In the genomic region with DNA sequence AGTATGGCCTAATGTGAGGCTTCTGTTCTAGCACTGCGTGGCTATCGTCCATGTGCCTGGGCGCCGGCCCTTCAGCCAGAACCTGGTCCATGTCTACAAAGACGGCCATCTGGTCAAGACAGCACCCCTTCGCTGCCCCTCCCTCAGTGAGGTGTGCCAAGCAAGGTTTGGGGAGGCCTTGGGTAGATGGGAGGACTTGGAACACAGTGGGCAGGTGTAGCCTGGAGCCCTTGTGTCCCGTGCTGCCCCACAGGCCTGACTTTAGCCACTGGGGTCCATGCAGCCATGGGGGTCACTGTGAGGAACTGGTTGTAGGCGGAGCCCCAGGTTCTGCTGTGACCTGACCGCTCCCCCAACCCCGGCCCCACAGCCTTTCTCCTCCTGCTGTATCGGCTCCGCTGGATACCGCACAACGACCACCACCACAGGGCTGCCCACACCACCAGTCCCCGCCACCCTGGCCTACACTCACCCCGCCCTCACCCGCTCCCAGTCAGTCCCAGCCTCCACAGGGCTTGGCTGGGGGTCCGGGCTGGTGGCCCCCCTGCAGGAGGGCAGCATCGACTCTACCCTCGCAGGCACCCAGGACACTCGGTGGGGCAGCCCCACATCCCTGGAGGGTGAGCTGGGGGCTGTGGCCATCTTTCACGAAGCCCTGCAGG, we compare ENCODE assay signal across 14 cellular contexts. TPM values are rescaled to one million over a fixed set of nuclear protein-coding genes. Genes with fewer than 3 reads are reported as not detected.
DNase-seq lines count a peak whose midpoint lies in the region; ATAC-seq, FAIRE-seq and TF ChIP-seq lines count a peak whose summit lies in the region.
"Had no signal": no experiment of that assay in that cellular context is flagged by ENCODE, and none has a peak within 500 bp of the region (broad histone marks: within the 10 kb centered on the region; RNA-seq: fewer than 3 reads in every experiment).

No MANE protein-coding gene starts in this region.

- FAIRE-seq in HepG2 (lab: Jason Lieb, UNC), result no peak

- no peaks in the 10 kb centered on the region for H4K20me1 ChIP-seq in HepG2 (ENCODE audit: insufficient read depth, low read length)

- no peak overlapping the region for H2AFZ ChIP-seq in HepG2 (ENCODE audit: low read length)

- CTCF ChIA-PET in RWPE1 (lab: Yijun Ruan, JAX) (no interaction called here), HepG2 (lab: Yijun Ruan, JAX; ENCODE audit: low intra/inter-chr PET ratio, low total read pairs) (no interaction called here)

- 94% methylated on average over 21 to 22 of the region's 22 CpGs for WGBS in heart right ventricle, 2 donors
- 96% methylated on average over 5 of the region's 22 CpGs for WGBS in HepG2 (ENCODE audit: low lambda C conversion rate)
- 93 to 95% (median 94%) methylated on average over 17 to 22 of the region's 22 CpGs for WGBS in spleen, 5 donors

- ATAC-seq in Right ventricle myocardium superior (ENCODE audit: poor library complexity) (no peak), heart right ventricle (no peak), HepG2 (no peak), upper lobe of right lung (no peak)

- intact Hi-C loops in Right ventricle myocardium superior (cut with DNase I) (loop anchor here (2.0 kb wide), 1 partner anchor 73 kb away; no protein-coding TSS in a partner anchor), heart right ventricle (cut with DNase I) (loop anchor here in 7 of 10 donors (2.0 to 10.0 kb wide), 4 partner anchors 71 to 291 kb away; a partner anchor contains a TSS), HepG2 (cut with micrococcal nuclease; ENCODE audit: unreplicated experiment) (no loop called here), spleen (cut with DNase I; ENCODE audit: low total_unique reads) (no loop called here), upper lobe of right lung (cut with DNase I) (loop anchor here (5.0 kb wide), 1 partner anchor 74 kb away; no protein-coding TSS in a partner anchor)

- H3K4me1 ChIP-seq in heart right ventricle, result peaks cover 0 to 20% (median 0%) of the 10 kb centered on the region in 9 donors
- H3K4me1 ChIP-seq in HepG2 (ENCODE audit: insufficient read depth, low read length), result peaks cover 12% of the 10 kb centered on the region
- peaks cover 10 to 83% (median 39%) of the 10 kb centered on the region in 6 donors for H3K4me1 ChIP-seq in spleen
- H3K4me1 ChIP-seq in upper lobe of right lung, result peaks cover 3% of the 10 kb centered on the region

- H3K27ac ChIP-seq in heart right ventricle (no peak overlapping the region), RWPE1 (peak overlapping the region; percentile 36), HepG2 (ENCODE audit: extremely low read length, insufficient read depth, low read length) (no peak overlapping the region), spleen (peak overlapping the region in 3 of 8 donors; percentile 23 to 55 (median 40)), upper lobe of right lung (no peak overlapping the region)
- H3K27ac ChIP-seq: SJSA1 had no signal

- in situ Hi-C loops in HepG2 (cut with HindIII; ENCODE audit: extremely low pct_ligation_motif_present, low pct_unique_long_range_greater_than_20kb), result no loop called here

- no peak overlapping the region for H3K4me2 ChIP-seq in HepG2 (ENCODE audit: low read depth, low read length)

- DNase-seq in Right ventricle myocardium superior (peak; percentile 27), heart right ventricle (no peak), RWPE1 (ENCODE audit: low spot score) (no peak), HepG2 (ENCODE audit: low spot score) (no peak), spleen (peak; percentile 74), DMS53 treated with DMSO at 0.1 percent for 48 hours (lab: John Stamatoyannopoulos, UW; ENCODE audit: unreplicated experiment) (no peak), HuH-7.5 (ENCODE audit: low spot score) (no peak), upper lobe of right lung (no peak)
- DNase-seq: C1 segment of cervical spinal cord, NCI-H1417, NCI-H187 treated with DMSO at 0.1 percent for 48 hours, NCI-H446, NCI-H69 had no signal

- no peak for TF ChIP-seq POLR2A in HepG2 (IDR thresholded peaks at IDR 0.05; ENCODE audit: insufficient read depth in 1 of 2, low read depth in 2 of 2, low read length in 2 of 2)
- no peak for TF ChIP-seq POLR2A in spleen (IDR thresholded peaks at IDR 0.05)

- no peaks in the 10 kb centered on the region for H3K9me3 ChIP-seq in heart right ventricle
- no peaks in the 10 kb centered on the region for H3K9me3 ChIP-seq in HepG2 (ENCODE audit: low read length)
- H3K9me3 ChIP-seq in spleen, result no peaks in the 10 kb centered on the region
- H3K9me3 ChIP-seq in upper lobe of right lung, result no peaks in the 10 kb centered on the region
- H3K9me3 ChIP-seq: SJSA1 had no signal

- no peaks in the 10 kb centered on the region for H3K79me2 ChIP-seq in HepG2 (ENCODE audit: insufficient read depth, low read length)

- H3K27me3 ChIP-seq in heart right ventricle, result no peaks in the 10 kb centered on the region
- no peaks in the 10 kb centered on the region for H3K27me3 ChIP-seq in HepG2 (ENCODE audit: control insufficient read depth in 1 of 2, insufficient read depth in 2 of 2, low read length in 2 of 2)
- H3K27me3 ChIP-seq in spleen (replicated peaks in 1 of 7), result no peaks in the 10 kb centered on the region
- no peaks in the 10 kb centered on the region for H3K27me3 ChIP-seq in upper lobe of right lung
- H3K27me3 ChIP-seq: SJSA1 had no signal

- no TSS peak for BruUV-seq in HepG2 (replicated peaks; lab: Mats Ljungman, UMichigan)

- no peak for TF ChIP-seq RAD21 in HepG2 (CRISPR knock-in tag; IDR thresholded peaks at IDR 0.05)

- peaks cover 0 to 96% (median 0%) of the 10 kb centered on the region in 9 donors for H3K36me3 ChIP-seq in heart right ventricle
- H3K36me3 ChIP-seq in HepG2 (replicated peaks in 1 of 2; ENCODE audit: control insufficient read depth in 1 of 2, insufficient read depth in 2 of 2, low read length in 2 of 2), result no peaks in the 10 kb centered on the region
- H3K36me3 ChIP-seq in spleen, result peaks cover 0 to 100% (median 76%) of the 10 kb centered on the region in 6 donors
- H3K36me3 ChIP-seq in upper lobe of right lung, result peaks cover 39% of the 10 kb centered on the region
- H3K36me3 ChIP-seq: SJSA1 had no signal

- H3K9ac ChIP-seq in HepG2 (ENCODE audit: insufficient read depth, low read depth, low read length), result no peak overlapping the region

- POLR2A ChIA-PET in RWPE1 (lab: Yijun Ruan, JAX; ENCODE audit: low non-redundant PET) (no interaction called here), HepG2 (lab: Yijun Ruan, JAX) (no interaction called here)

- no peak for TF ChIP-seq EP300 in HepG2 (IDR thresholded peaks at IDR 0.05; ENCODE audit: low read depth in 2 of 2, low read length in 2 of 2)
- TF ChIP-seq EP300 in HepG2 (CRISPR knock-in tag; IDR thresholded peaks at IDR 0.05; ENCODE audit: borderline replicate concordance), result no peak

- H3K4me3 ChIP-seq in heart right ventricle (no peak overlapping the region), HepG2 (replicated peaks in 1 of 3; ENCODE audit: insufficient read depth in 1 of 3, low read depth in 2 of 3, low read length in 3 of 3) (no peak overlapping the region), spleen (no peak overlapping the region), upper lobe of right lung (no peak overlapping the region)
- H3K4me3 ChIP-seq: SJSA1 had no signal

- TF ChIP-seq CTCF in heart right ventricle (IDR thresholded peaks at IDR 0.05), result no peak
- no peak for TF ChIP-seq CTCF in RWPE1 (conservative IDR thresholded peaks at IDR 0.05; ENCODE audit: low read depth)
- no peak for TF ChIP-seq CTCF in HepG2 (CRISPR knock-in tag; IDR thresholded peaks at IDR 0.05)
- no peak for TF ChIP-seq CTCF in spleen (IDR thresholded peaks at IDR 0.05 in 8 of 11, conservative IDR thresholded peaks at IDR 0.05 in 3 of 11)
- no peak for TF ChIP-seq CTCF in upper lobe of right lung (IDR thresholded peaks at IDR 0.05)

RNA-seq across cellular contexts. Expression of a gene that starts 16.6 kb away (rescaled TPM):
- 11.7 TPM for total RNA-seq in Right ventricle myocardium superior
- total RNA-seq in heart right ventricle, result 10 to 100 TPM in 7 of 10 donors, 1 to 10 TPM in 3; 7.6 to 23.1 (median 10.8) TPM
- 10 to 100 TPM; 44.0 to 51.1 TPM for polyA plus RNA-seq in heart right ventricle
- 6.0 and 9.7 TPM in 2 replicates for total RNA-seq in HepG2 (2016; rRNA removed; fragmentation: Illumina TruSeq; extraction: Trizol)
- 1.8 and 2.7 TPM in 2 replicates for total RNA-seq in HepG2 (2016; cell fraction: cytosol; rRNA removed; fragmentation: Illumina TruSeq; extraction: Trizol; ENCODE audit: low read depth)
- total RNA-seq in HepG2 (2016; cell fraction: insoluble cytoplasmic fraction; rRNA removed; fragmentation: Illumina TruSeq; extraction: Trizol), result 6.0 and 8.3 TPM in 2 replicates
- 4.1 and 4.3 TPM in 2 replicates for total RNA-seq in HepG2 (2016; cell fraction: membrane; rRNA removed; fragmentation: Illumina TruSeq; extraction: Trizol)
- 14.8 and 19.9 TPM in 2 replicates for total RNA-seq in HepG2 (2016; cell fraction: nucleus; rRNA removed; fragmentation: Illumina TruSeq; extraction: Trizol)
- 12.4 and 15.8 TPM in 2 replicates for polyA plus RNA-seq in HepG2 (2011; rRNA removed)
- 3.6 and 4.9 TPM in 2 replicates for polyA plus RNA-seq in HepG2 (2011; cell fraction: cytosol; rRNA removed)
- 222 and 246 TPM in 2 replicates for polyA plus RNA-seq in HepG2 (2011; cell fraction: nucleus; rRNA removed)
- 7.9 and 16.7 TPM in 2 replicates for polyA plus RNA-seq in HepG2 (2012)
- polyA plus RNA-seq in HepG2 (2016; cell fraction: cytosol; fragmentation: Illumina TruSeq; extraction: Trizol; ENCODE audit: low read depth), result 0.67 and 0.80 TPM in 2 replicates
- polyA plus RNA-seq in HepG2 (2016; cell fraction: insoluble cytoplasmic fraction; fragmentation: Illumina TruSeq; extraction: Trizol; ENCODE audit: low read depth), result 6.4 and 7.7 TPM in 2 replicates
- 1.5 and 1.8 TPM in 2 replicates for polyA plus RNA-seq in HepG2 (2016; cell fraction: membrane; fragmentation: Illumina TruSeq; extraction: Trizol; ENCODE audit: low read depth)
- 69.9 and 76.5 TPM in 2 replicates for polyA plus RNA-seq in HepG2 (2016; cell fraction: nucleus; fragmentation: Illumina TruSeq; extraction: Trizol; ENCODE audit: insufficient read depth, low read depth)
- polyA minus RNA-seq in HepG2 (2011; rRNA and poly(A)+ RNA removed; ENCODE audit: low replicate concordance), result 8.9 and 19.6 TPM in 2 replicates
- 2.9 and 3.9 TPM in 2 replicates for polyA minus RNA-seq in HepG2 (2011; cell fraction: cytosol; rRNA and poly(A)+ RNA removed)
- polyA minus RNA-seq in HepG2 (2011; cell fraction: nucleus; rRNA and poly(A)+ RNA removed), result 18.7 and 21.3 TPM in 2 replicates
- 100 to 1,000 TPM; 101 to 271 (median 162) TPM for total RNA-seq in spleen
- 100 to 1,000 TPM in 2 of 3 donors, 10 to 100 TPM in 1; 44.0 to 126 (median 119) TPM for polyA plus RNA-seq in spleen
- 116 TPM for total RNA-seq in upper lobe of right lung

RNA-seq across cellular contexts. Expression of a gene that starts 19.5 kb away (rescaled TPM):
- total RNA-seq in Right ventricle myocardium superior (29.2 TPM), heart right ventricle (10 to 100 TPM; 28.8 to 39.9 (median 33.3) TPM), HepG2 (2016; rRNA removed; fragmentation: Illumina TruSeq; extraction: Trizol) (49.5 and 55.2 TPM in 2 replicates), spleen (10 to 100 TPM; 36.5 to 71.4 (median 54.7) TPM), upper lobe of right lung (42.1 TPM)
- polyA plus RNA-seq in heart right ventricle (100 to 1,000 TPM in 1 of 2 donors, 10 to 100 TPM in 1; 86.1 to 137 TPM), HepG2 (2011; rRNA removed) (28.9 and 30.1 TPM in 2 replicates), spleen (100 to 1,000 TPM in 2 of 3 donors, 10 to 100 TPM in 1; 93.5 to 124 (median 105) TPM)
- total RNA-seq in HepG2 (2016; cell fraction: cytosol; rRNA removed; fragmentation: Illumina TruSeq; extraction: Trizol; ENCODE audit: low read depth), result 28.7 and 32.4 TPM in 2 replicates
- total RNA-seq in HepG2 (2016; cell fraction: insoluble cytoplasmic fraction; rRNA removed; fragmentation: Illumina TruSeq; extraction: Trizol), result 52.2 and 56.9 TPM in 2 replicates
- total RNA-seq in HepG2 (2016; cell fraction: membrane; rRNA removed; fragmentation: Illumina TruSeq; extraction: Trizol), result 27.1 and 29.7 TPM in 2 replicates
- total RNA-seq in HepG2 (2016; cell fraction: nucleus; rRNA removed; fragmentation: Illumina TruSeq; extraction: Trizol), result 28.6 and 32.0 TPM in 2 replicates
- 32.7 and 35.6 TPM in 2 replicates for polyA plus RNA-seq in HepG2 (2011; cell fraction: cytosol; rRNA removed)
- 40.0 and 40.6 TPM in 2 replicates for polyA plus RNA-seq in HepG2 (2011; cell fraction: nucleus; rRNA removed)
- polyA plus RNA-seq in HepG2 (2012), result 26.3 and 31.7 TPM in 2 replicates
- polyA plus RNA-seq in HepG2 (2016; cell fraction: cytosol; fragmentation: Illumina TruSeq; extraction: Trizol; ENCODE audit: low read depth), result 14.7 and 15.4 TPM in 2 replicates
- polyA plus RNA-seq in HepG2 (2016; cell fraction: insoluble cytoplasmic fraction; fragmentation: Illumina TruSeq; extraction: Trizol; ENCODE audit: low read depth), result 73.4 and 79.9 TPM in 2 replicates
- polyA plus RNA-seq in HepG2 (2016; cell fraction: membrane; fragmentation: Illumina TruSeq; extraction: Trizol; ENCODE audit: low read depth), result 18.7 and 18.8 TPM in 2 replicates
- 55.2 TPM in 2 replicates for polyA plus RNA-seq in HepG2 (2016; cell fraction: nucleus; fragmentation: Illumina TruSeq; extraction: Trizol; ENCODE audit: insufficient read depth, low read depth)
- 53.2 and 59.2 TPM in 2 replicates for polyA minus RNA-seq in HepG2 (2011; rRNA and poly(A)+ RNA removed; ENCODE audit: low replicate concordance)
- polyA minus RNA-seq in HepG2 (2011; cell fraction: cytosol; rRNA and poly(A)+ RNA removed), result 9.3 and 12.2 TPM in 2 replicates
- 41.3 and 55.9 TPM in 2 replicates for polyA minus RNA-seq in HepG2 (2011; cell fraction: nucleus; rRNA and poly(A)+ RNA removed)

Comparison
In these comparisons a context has a peak if more than half of its experiments do, and no peak if none do; other contexts are left out.
1. DNase-seq: peak in Right ventricle myocardium superior (single experiment) and spleen (single experiment); none in heart right ventricle (0 of 2), RWPE1 (single experiment), HepG2 (single experiment), DMS53 treated with DMSO at 0.1 percent for 48 hours (single experiment), HuH-7.5 (single experiment) and upper lobe of right lung (single experiment).
2. intact Hi-C loops: an anchor here in Right ventricle myocardium superior (2.0 kb wide), heart right ventricle (2.0 to 10.0 kb wide) and upper lobe of right lung (5.0 kb wide); none called in HepG2 and spleen.